In the genomic region with DNA sequence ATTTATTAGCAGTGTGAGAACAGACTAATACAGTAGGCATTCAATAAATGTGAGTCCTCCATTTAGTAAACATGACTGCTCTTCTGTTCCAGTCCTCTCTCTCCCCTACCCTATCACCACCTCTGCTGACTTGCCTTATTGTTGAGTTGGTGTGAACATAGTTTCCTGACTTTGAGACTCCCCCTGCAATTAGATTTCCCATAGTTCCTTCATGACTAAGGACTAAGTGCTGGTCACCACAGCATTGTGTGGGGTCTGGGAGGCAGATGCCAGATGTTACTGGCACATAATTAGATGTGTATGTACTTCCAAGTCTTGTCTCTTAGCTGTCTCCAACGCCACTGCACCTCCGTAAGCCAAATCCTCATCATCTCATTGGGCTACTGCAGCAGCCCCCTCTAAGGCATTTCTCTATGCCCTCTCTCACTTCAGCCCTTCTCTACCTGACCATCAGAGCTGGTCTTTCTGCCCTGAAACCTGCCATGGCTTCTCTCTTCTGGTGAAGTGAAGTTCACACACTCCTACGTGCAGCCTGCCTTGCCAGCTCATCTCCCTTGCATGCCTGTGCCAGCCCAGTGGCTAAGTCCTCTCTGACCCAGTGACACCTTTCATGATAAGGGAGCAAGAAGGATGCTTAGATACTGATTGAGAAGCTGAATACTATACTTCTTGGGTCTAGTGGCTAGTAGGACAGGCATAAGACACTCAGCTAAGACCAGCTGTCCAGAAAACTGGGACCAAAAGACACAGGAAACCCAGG, we compare ENCODE assay signal across 24 cellular contexts.
A peak's percentile ranks its signal among the peaks of the same experiment; 100 is the strongest.
DNase-seq lines count a peak whose midpoint lies in the region; ATAC-seq, FAIRE-seq and TF ChIP-seq lines count a peak whose summit lies in the region.
"Had no signal": no experiment of that assay in that cellular context is flagged by ENCODE, and none has a peak within 500 bp of the region (broad histone marks: within the 10 kb centered on the region; RNA-seq: fewer than 3 reads in every experiment).

No MANE protein-coding gene starts in this region.

- TF ChIP-seq CTCF in foreskin fibroblast (IDR thresholded peaks at IDR 0.05; ENCODE audit: low read depth, low read length) (no peak), chondrocyte (IDR thresholded peaks at IDR 0.05) (no peak)

- DNase-seq in HPDE6-E6E7 (ENCODE audit: extremely low spot score) (peak; percentile 15), RPMI7951 (ENCODE audit: low read depth) (peak; percentile 15), foreskin fibroblast (peak; percentile 28), chondrocyte (ENCODE audit: low spot score) (no peak), GM12891 (ENCODE audit: insufficient read length, low spot score) (no peak)
- DNase-seq: Calu3; DMS79 treated with DMSO at 0.1 percent for 48 hours; GOT3; HFFc6; Kasumi-1; MG63; NCI-H2029; NCI-H446 treated with DMSO at 0.1 percent for 48 hours; NCI-H526; NCI-H82; NK-92 treated with Interleukin-12 subunit alpha and Interleukin-12 subunit beta, amount 100 ng/mL, for 24 hours; PC-3; SJCRH30 had no signal

- no peak for TF ChIP-seq POLR2A in GM12891 (IDR thresholded peaks at IDR 0.05; ENCODE audit: low read depth, low read length)

- ATAC-seq in GM18858 (IDR thresholded peaks at IDR 0.05; ENCODE audit: unreplicated experiment) (no peak), GM18868 (IDR thresholded peaks at IDR 0.05; ENCODE audit: unreplicated experiment) (no peak)
- ATAC-seq: K562, PC-3, Right ventricle myocardium inferior had no signal

- H3K4me3 Mint-ChIP-seq in chondrocyte (ENCODE audit: unreplicated experiment): no peak overlapping the region
- H3K4me3 Mint-ChIP-seq: B cell, HFFc6 had no signal

- no peak overlapping the region for H3K27ac Mint-ChIP-seq in chondrocyte (ENCODE audit: unreplicated experiment)
- H3K27ac Mint-ChIP-seq: B cell, HFFc6 had no signal

- no peaks in the 10 kb centered on the region for H3K9me3 Mint-ChIP-seq in chondrocyte (ENCODE audit: low read depth)
- H3K9me3 Mint-ChIP-seq: HFFc6 had no signal

- H3K4me3 ChIP-seq in foreskin fibroblast (ENCODE audit: low read depth in 1 of 2, low read length in 2 of 2): no peak overlapping the region
- H3K4me3 ChIP-seq: HAP-1, K562, MG63, SJCRH30 had no signal

- no peaks in the 10 kb centered on the region for H3K27me3 Mint-ChIP-seq in chondrocyte (ENCODE audit: low read depth)
- H3K27me3 Mint-ChIP-seq: B cell had no signal

- H3K36me3 Mint-ChIP-seq in chondrocyte (ENCODE audit: low read depth): peaks cover 11% of the 10 kb centered on the region

- FAIRE-seq in GM12891 (lab: Jason Lieb, UNC): no peak
- FAIRE-seq: K562 had no signal

- H3K4me1 Mint-ChIP-seq in chondrocyte (ENCODE audit: low read depth): peaks cover 5% of the 10 kb centered on the region

TF ChIP-seq in GM12891, 5 proteins besides CTCF, POLR2A, EP300 and RAD21:
- TF ChIP-seq POU2F2 (IDR thresholded peaks at IDR 0.05; ENCODE audit: low read depth, low read length): no peak
- no peak for TF ChIP-seq POLR2AphosphoS5 (IDR thresholded peaks at IDR 0.05; ENCODE audit: low read depth, low read length)
- no peak for TF ChIP-seq TAF1 (IDR thresholded peaks at IDR 0.05; ENCODE audit: low read depth, low read length)

Comparison
In these comparisons a context has a peak if more than half of its experiments do, and no peak if none do; other contexts are left out.
1. DNase-seq: peak in HPDE6-E6E7 (single experiment), RPMI7951 (single experiment) and foreskin fibroblast (2 of 2); none in chondrocyte (single experiment) and GM12891 (single experiment).